In genomic region chr6:85124472-85125428, GRCh38 we compare ENCODE assay signal across 1 cellular context.
TF ChIP-seq lines count a peak whose summit lies in the region.

No MANE protein-coding gene starts in this region.

TF ChIP-seq in K562, 482 proteins besides CTCF, POLR2A, EP300 and RAD21 (continued from another document and continues in another):
- no peak for TF ChIP-seq ZNF79 (CRISPR knock-in tag; IDR thresholded peaks at IDR 0.05; ENCODE audit: low read depth)
- TF ChIP-seq HDAC1 (IDR thresholded peaks at IDR 0.05), result no peak
- no peak for TF ChIP-seq CSDE1 (IDR thresholded peaks at IDR 0.05)
- TF ChIP-seq POLR2AphosphoS2 (IDR thresholded peaks at IDR 0.05; ENCODE audit: low read length), result no peak
- TF ChIP-seq CEBPG (CRISPR knock-in tag; IDR thresholded peaks at IDR 0.05), result no peak
- TF ChIP-seq CEBPG (tag; conservative IDR thresholded peaks at IDR 0.05 in 1 of 2, IDR thresholded peaks at IDR 0.05 in 1 of 2), result peak; percentile 84 to 92
- TF ChIP-seq C11orf30 (IDR thresholded peaks at IDR 0.05; ENCODE audit: low read depth), result peak; percentile 17; the same call in 1 of the 2 replicates
- no peak for TF ChIP-seq ZFX (CRISPR knock-in tag; IDR thresholded peaks at IDR 0.05)
- no peak for TF ChIP-seq RCOR1 (IDR thresholded peaks at IDR 0.05; ENCODE audit: borderline replicate concordance in 1 of 2, low read depth in 2 of 2, low read length in 2 of 2)
- TF ChIP-seq RBM34 (IDR thresholded peaks at IDR 0.05; ENCODE audit: borderline replicate concordance, insufficient read depth, low read length), result no peak
- TF ChIP-seq E2F8 (IDR thresholded peaks at IDR 0.05; ENCODE audit: low read depth, partially characterized antibody), result no peak
- TF ChIP-seq HNRNPK (IDR thresholded peaks at IDR 0.05; ENCODE audit: low read depth, low read length, poor library complexity, severe bottlenecking), result no peak
- no peak for TF ChIP-seq ZBTB7A (IDR thresholded peaks at IDR 0.05; ENCODE audit: borderline replicate concordance, control insufficient read depth, low read depth, low read length)
- TF ChIP-seq NUFIP1 (IDR thresholded peaks at IDR 0.05; ENCODE audit: partially characterized antibody), result no peak
- no peak for TF ChIP-seq NR3C1 (CRISPR knock-in tag; IDR thresholded peaks at IDR 0.05)
- no peak for TF ChIP-seq ARID3A (IDR thresholded peaks at IDR 0.05; ENCODE audit: borderline replicate concordance, low read depth, low read length)
- no peak for TF ChIP-seq SIX5 (IDR thresholded peaks at IDR 0.05; ENCODE audit: borderline replicate concordance in 1 of 2, insufficient read depth in 1 of 2, low read depth in 1 of 2, low read length in 2 of 2)
- TF ChIP-seq SMARCB1 (IDR thresholded peaks at IDR 0.05; ENCODE audit: insufficient read length, low read depth), result no peak
- TF ChIP-seq GTF2F1 (IDR thresholded peaks at IDR 0.05; ENCODE audit: low read depth, low read length), result no peak
- TF ChIP-seq HINFP (tag; conservative IDR thresholded peaks at IDR 0.05; ENCODE audit: low read depth), result no peak
- TF ChIP-seq ZNF263 (CRISPR knock-in tag; IDR thresholded peaks at IDR 0.05; ENCODE audit: borderline replicate concordance), result no peak
- peak; percentile 36; the same call in 1 of the 2 replicates for TF ChIP-seq ZNF175 (CRISPR knock-in tag; IDR thresholded peaks at IDR 0.05; ENCODE audit: low read depth)
- TF ChIP-seq ZNF57 (CRISPR knock-in tag; IDR thresholded peaks at IDR 0.05), result no peak
- no peak for TF ChIP-seq ZNF311 (CRISPR knock-in tag; IDR thresholded peaks at IDR 0.05)
- no peak for TF ChIP-seq USF2 (CRISPR knock-in tag; IDR thresholded peaks at IDR 0.05)
- TF ChIP-seq XRCC3 (IDR thresholded peaks at IDR 0.05), result no peak
- no peak for TF ChIP-seq ZNF561 (CRISPR knock-in tag; conservative IDR thresholded peaks at IDR 0.05)
- no peak for TF ChIP-seq NR2C1 (IDR thresholded peaks at IDR 0.05)
- no peak for TF ChIP-seq NR2C1 (tag; IDR thresholded peaks at IDR 0.05)
- TF ChIP-seq ZZZ3 (IDR thresholded peaks at IDR 0.05), result no peak
- no peak for TF ChIP-seq TGIF2 (CRISPR knock-in tag; IDR thresholded peaks at IDR 0.05)
- TF ChIP-seq UBTF (IDR thresholded peaks at IDR 0.05; ENCODE audit: borderline replicate concordance in 1 of 2, low read depth in 2 of 2, low read length in 2 of 2), result no peak
- no peak for TF ChIP-seq TAF1 (IDR thresholded peaks at IDR 0.05; ENCODE audit: control insufficient read depth, extremely low read depth, insufficient read depth, low read length, severe bottlenecking)
- peak; percentile 94 for TF ChIP-seq ATF4 (CRISPR knock-in tag; IDR thresholded peaks at IDR 0.05)
- TF ChIP-seq HMGXB4 (CRISPR knock-in tag; IDR thresholded peaks at IDR 0.05), result no peak
- no peak for TF ChIP-seq MCM7 (IDR thresholded peaks at IDR 0.05)
- no peak for TF ChIP-seq E2F3 (CRISPR knock-in tag; IDR thresholded peaks at IDR 0.05)
- no peak for TF ChIP-seq FOXJ2 (tag; IDR thresholded peaks at IDR 0.05)
- TF ChIP-seq ATF3 (IDR thresholded peaks at IDR 0.05), result peak; percentile 68
- no peak for TF ChIP-seq ATF3 (CRISPR knock-in tag; conservative IDR thresholded peaks at IDR 0.05)
- no peak for TF ChIP-seq ARID2 (IDR thresholded peaks at IDR 0.05)
- TF ChIP-seq TRIM24 (IDR thresholded peaks at IDR 0.05), result peak in 1 of 2 experiments; percentile 60; a peak in 1 of 4 replicates
- no peak for TF ChIP-seq THRB (CRISPR knock-in tag; conservative IDR thresholded peaks at IDR 0.05)
- TF ChIP-seq VEZF1 (CRISPR knock-in tag; IDR thresholded peaks at IDR 0.05), result no peak
- TF ChIP-seq ZFP30 (CRISPR knock-in tag; IDR thresholded peaks at IDR 0.05; ENCODE audit: borderline replicate concordance), result no peak
- TF ChIP-seq SMARCE1 (IDR thresholded peaks at IDR 0.05), result no peak
- peak; percentile 45; the same call in 1 of the 2 replicates for TF ChIP-seq JUND (IDR thresholded peaks at IDR 0.05; ENCODE audit: borderline replicate concordance, low read depth, low read length)
- TF ChIP-seq JUND (tag; IDR thresholded peaks at IDR 0.05; ENCODE audit: borderline replicate concordance, low read depth, low read length), result no peak
- no peak for TF ChIP-seq MYNN (IDR thresholded peaks at IDR 0.05)
- no peak for TF ChIP-seq MYNN (CRISPR knock-in tag; IDR thresholded peaks at IDR 0.05)
- TF ChIP-seq MECOM (CRISPR knock-in tag; IDR thresholded peaks at IDR 0.05), result no peak
- TF ChIP-seq CHAMP1 (IDR thresholded peaks at IDR 0.05), result no peak
- no peak for TF ChIP-seq MIER1 (IDR thresholded peaks at IDR 0.05; ENCODE audit: low read depth)
